35 cellular contexts compared by ENCODE assay signal in the genomic region with DNA sequence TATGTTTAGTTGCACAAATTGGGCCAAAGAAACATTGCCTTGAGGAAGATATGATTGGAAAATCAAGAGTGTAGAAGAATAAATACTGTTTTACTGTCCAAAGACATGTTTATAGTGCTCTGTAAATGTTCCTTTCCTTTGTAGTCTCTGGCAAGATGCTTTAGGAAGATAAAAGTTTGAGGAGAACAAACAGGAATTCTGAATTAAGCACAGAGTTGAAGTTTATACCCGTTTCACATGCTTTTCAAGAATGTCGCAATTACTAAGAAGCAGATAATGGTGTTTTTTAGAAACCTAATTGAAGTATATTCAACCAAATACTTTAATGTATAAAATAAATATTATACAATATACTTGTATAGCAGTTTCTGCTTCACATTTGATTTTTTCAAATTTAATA. TPM values are rescaled to one million over a fixed set of nuclear protein-coding genes. Genes with fewer than 3 reads are reported as not detected.
DNase-seq lines count a peak whose midpoint lies in the region; ATAC-seq, FAIRE-seq and TF ChIP-seq lines count a peak whose summit lies in the region.
"Had no signal": no experiment of that assay in that cellular context is flagged by ENCODE, and none has a peak within 500 bp of the region (broad histone marks: within the 10 kb centered on the region; RNA-seq: fewer than 3 reads in every experiment).

No MANE protein-coding gene starts in this region.

- H3K27me3 Mint-ChIP-seq in activated naive CD8-positive, alpha-beta T cell = no peaks in the 10 kb centered on the region
- H3K27me3 Mint-ChIP-seq in activated naive CD8-positive, alpha-beta T cell treated with anti-CD3 and anti-CD28 coated beads, Interleukin-2, amount 50 U/mL, for 24 hours = no peaks in the 10 kb centered on the region
- no peaks in the 10 kb centered on the region for H3K27me3 Mint-ChIP-seq in stimulated activated naive CD8-positive, alpha-beta T cell treated with anti-CD3 and anti-CD28 coated beads, Interleukin-15, amount 100 ng/mL, for 72 hours
- H3K27me3 Mint-ChIP-seq: activated CD4-positive, alpha-beta memory T cell treated with anti-CD3 and anti-CD28 coated beads, Interleukin-2, amount 10 ng/mL, durations not matched to agents 7 days and 5 days; CD4-positive, alpha-beta T cell; stimulated activated memory B cell treated with anti-CD40 and anti-IgM and Interleukin-4, amounts not matched to agents 10 μg/mL and 1 μg/mL and 100 μg/mL, for 72 hours had no signal

- H3K4me1 Mint-ChIP-seq in activated naive CD8-positive, alpha-beta T cell (ENCODE audit: low read depth) = peaks cover 30% of the 10 kb centered on the region
- H3K4me1 Mint-ChIP-seq in activated naive CD8-positive, alpha-beta T cell treated with anti-CD3 and anti-CD28 coated beads, Interleukin-2, amount 50 U/mL, for 24 hours = peaks cover 31% of the 10 kb centered on the region
- peaks cover 32% of the 10 kb centered on the region for H3K4me1 Mint-ChIP-seq in stimulated activated naive CD8-positive, alpha-beta T cell treated with anti-CD3 and anti-CD28 coated beads, Interleukin-15, amount 100 ng/mL, for 72 hours

- peak overlapping the region; percentile 35 for H3K27ac Mint-ChIP-seq in activated naive CD8-positive, alpha-beta T cell
- no peak overlapping the region for H3K27ac Mint-ChIP-seq in activated naive CD8-positive, alpha-beta T cell treated with anti-CD3 and anti-CD28 coated beads, Interleukin-2, amount 50 U/mL, for 24 hours
- no peak overlapping the region for H3K27ac Mint-ChIP-seq in stimulated activated naive CD8-positive, alpha-beta T cell treated with anti-CD3 and anti-CD28 coated beads, Interleukin-15, amount 100 ng/mL, for 72 hours
- H3K27ac Mint-ChIP-seq: activated CD4-positive, alpha-beta memory T cell treated with anti-CD3 and anti-CD28 coated beads, Interleukin-2, amount 10 ng/mL, durations not matched to agents 7 days and 5 days; activated naive CD4-positive, alpha-beta T cell treated with anti-CD3 and anti-CD28 coated beads, Interleukin-2, amount 50 U/mL, for 72 hours; CD4-positive, alpha-beta T cell; stimulated activated memory B cell treated with anti-CD40 and anti-IgM and Interleukin-4, amounts not matched to agents 10 μg/mL and 1 μg/mL and 100 μg/mL, for 72 hours had no signal

- ATAC-seq in activated naive CD8-positive, alpha-beta T cell treated with anti-CD3 and anti-CD28 coated beads, Interleukin-2, amount 50 U/mL, for 24 hours = no peak
- ATAC-seq in GM19397 (IDR thresholded peaks at IDR 0.05; ENCODE audit: unreplicated experiment) = no peak
- no peak for ATAC-seq in stimulated activated naive CD8-positive, alpha-beta T cell treated with anti-CD3 and anti-CD28 coated beads, Interleukin-15, amount 100 ng/mL, for 72 hours
- ATAC-seq: A549; activated naive CD4-positive, alpha-beta T cell treated with anti-CD3 and anti-CD28 coated beads, Interleukin-2, amount 50 U/mL, for 72 hours; psoas muscle; stimulated activated memory B cell treated with anti-CD40 and anti-IgM and Interleukin-4, amounts not matched to agents 10 μg/mL and 1 μg/mL and 100 μg/mL, for 72 hours had no signal

- H3K9me3 Mint-ChIP-seq in activated naive CD8-positive, alpha-beta T cell (ENCODE audit: low read depth) = no peaks in the 10 kb centered on the region
- H3K9me3 Mint-ChIP-seq in activated naive CD8-positive, alpha-beta T cell treated with anti-CD3 and anti-CD28 coated beads, Interleukin-2, amount 50 U/mL, for 24 hours = no peaks in the 10 kb centered on the region
- no peaks in the 10 kb centered on the region for H3K9me3 Mint-ChIP-seq in stimulated activated naive CD8-positive, alpha-beta T cell treated with anti-CD3 and anti-CD28 coated beads, Interleukin-15, amount 100 ng/mL, for 72 hours
- H3K9me3 Mint-ChIP-seq: activated CD4-positive, alpha-beta memory T cell treated with anti-CD3 and anti-CD28 coated beads, Interleukin-2, amount 10 ng/mL, durations not matched to agents 7 days and 5 days; activated naive CD4-positive, alpha-beta T cell treated with anti-CD3 and anti-CD28 coated beads, Interleukin-2, amount 50 U/mL, for 72 hours; CD4-positive, alpha-beta T cell; stimulated activated memory B cell treated with anti-CD40 and anti-IgM and Interleukin-4, amounts not matched to agents 10 μg/mL and 1 μg/mL and 100 μg/mL, for 72 hours had no signal

- H3K36me3 Mint-ChIP-seq in activated naive CD8-positive, alpha-beta T cell = peaks cover 2% of the 10 kb centered on the region
- H3K36me3 Mint-ChIP-seq in activated naive CD8-positive, alpha-beta T cell treated with anti-CD3 and anti-CD28 coated beads, Interleukin-2, amount 50 U/mL, for 24 hours (ENCODE audit: low read depth) = peaks cover 11% of the 10 kb centered on the region
- H3K36me3 Mint-ChIP-seq: activated naive CD4-positive, alpha-beta T cell treated with anti-CD3 and anti-CD28 coated beads, Interleukin-2, amount 50 U/mL, for 72 hours; stimulated activated memory B cell treated with anti-CD40 and anti-IgM and Interleukin-4, amounts not matched to agents 10 μg/mL and 1 μg/mL and 100 μg/mL, for 72 hours had no signal

- peak; percentile 64 for FAIRE-seq in frontal cortex (lab: Jason Lieb, UNC)
- no peak for FAIRE-seq in H54 (lab: Jason Lieb, UNC)
- FAIRE-seq: GM18507 had no signal

- no peak overlapping the region for H3K4me3 Mint-ChIP-seq in activated naive CD8-positive, alpha-beta T cell
- no peak overlapping the region for H3K4me3 Mint-ChIP-seq in activated naive CD8-positive, alpha-beta T cell treated with anti-CD3 and anti-CD28 coated beads, Interleukin-2, amount 50 U/mL, for 24 hours
- no peak overlapping the region for H3K4me3 Mint-ChIP-seq in stimulated activated naive CD8-positive, alpha-beta T cell treated with anti-CD3 and anti-CD28 coated beads, Interleukin-15, amount 100 ng/mL, for 72 hours
- H3K4me3 Mint-ChIP-seq: activated CD4-positive, alpha-beta memory T cell treated with anti-CD3 and anti-CD28 coated beads, Interleukin-2, amount 10 ng/mL, durations not matched to agents 7 days and 5 days; CD4-positive, alpha-beta T cell; stimulated activated memory B cell treated with anti-CD40 and anti-IgM and Interleukin-4, amounts not matched to agents 10 μg/mL and 1 μg/mL and 100 μg/mL, for 72 hours had no signal

- TF ChIP-seq POLR2A in H54 (IDR thresholded peaks at IDR 0.05; ENCODE audit: low read depth, low read length) = no peak

- TF ChIP-seq CTCF in VCaP (conservative IDR thresholded peaks at IDR 0.05) = no peak

- peak overlapping the region; percentile 82 for H3K27ac ChIP-seq in VCaP
- H3K27ac ChIP-seq: A549, ascending aorta, coronary artery, left ventricle myocardium inferior, PC-9, suprapubic skin had no signal

- DNase-seq in activated naive CD8-positive, alpha-beta T cell treated with anti-CD3 and anti-CD28 coated beads, Interleukin-2, amount 50 U/mL, for 24 hours = no peak
- no peak for DNase-seq in frontal cortex (ENCODE audit: low spot score in 2 of 2)
- DNase-seq in superior temporal gyrus (ENCODE audit: extremely low spot score) = peak; percentile 8
- DNase-seq in stimulated activated naive CD8-positive, alpha-beta T cell treated with anti-CD3 and anti-CD28 coated beads, Interleukin-15, amount 100 ng/mL, for 72 hours = no peak
- DNase-seq in H54 (ENCODE audit: insufficient read length, low spot score) = no peak
- DNase-seq: activated CD4-positive, alpha-beta memory T cell treated with anti-CD3 and anti-CD28 coated beads, Interleukin-2, amount 10 ng/mL, durations not matched to agents 7 days and 5 days; activated CD4-positive, alpha-beta T cell treated with anti-CD3 and anti-CD28 coated beads for 1 hour; activated CD8-positive, alpha-beta memory T cell treated with anti-CD3 and anti-CD28 coated beads, Interleukin-2, amount 50 U/mL, for 4 hours; AML-193; CD4-positive, alpha-beta T cell; effector CD8-positive, alpha-beta T cell; erythroblast; head of caudate nucleus; islet precursor cell; Kasumi-1; left ventricle myocardium inferior; MV-4-11; NCI-H146; NCI-H345; NCI-H69; PC-9; psoas muscle; Right ventricle myocardium superior; T-helper 2 cell; upper lobe of left lung had no signal

RNA-seq across cellular contexts. Expression of a gene that starts 43.0 kb away (rescaled TPM):
- 87.6 TPM for total RNA-seq in frontal cortex
